ENCODE assay signal across 1 cellular context in the genomic region with DNA sequence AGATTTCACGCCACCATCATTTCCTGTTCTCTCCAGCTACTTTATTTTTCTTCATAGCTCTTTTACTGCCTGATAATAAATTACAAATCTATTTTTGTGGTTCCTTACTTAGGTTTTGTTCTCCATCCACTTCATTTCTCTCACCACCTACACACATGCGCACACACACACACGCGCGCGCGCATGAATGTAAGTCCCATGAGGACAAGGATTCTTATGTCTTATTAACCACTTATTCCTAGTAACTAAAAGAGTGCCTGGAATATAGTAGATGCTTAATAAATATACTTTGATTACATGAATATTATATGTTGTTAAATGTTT.
TF ChIP-seq lines count a peak whose summit lies in the region.

No MANE protein-coding gene starts in this region.

TF ChIP-seq in HepG2, 621 proteins besides CTCF, POLR2A, EP300 and RAD21 (continued from another document):
- TF ChIP-seq ZSCAN5A (CRISPR knock-in tag; IDR thresholded peaks at IDR 0.05; ENCODE audit: borderline replicate concordance), result no peak
- no peak for TF ChIP-seq CHD4 (IDR thresholded peaks at IDR 0.05; ENCODE audit: borderline replicate concordance, low read length)
- no peak for TF ChIP-seq ZNF34 (CRISPR knock-in tag; IDR thresholded peaks at IDR 0.05; ENCODE audit: borderline replicate concordance)
- no peak for TF ChIP-seq SYNCRIP (IDR thresholded peaks at IDR 0.05; ENCODE audit: insufficient read depth, low read depth, low read length)
- no peak for TF ChIP-seq NFE2 (CRISPR knock-in tag; IDR thresholded peaks at IDR 0.05)
- TF ChIP-seq, protein P1, sequence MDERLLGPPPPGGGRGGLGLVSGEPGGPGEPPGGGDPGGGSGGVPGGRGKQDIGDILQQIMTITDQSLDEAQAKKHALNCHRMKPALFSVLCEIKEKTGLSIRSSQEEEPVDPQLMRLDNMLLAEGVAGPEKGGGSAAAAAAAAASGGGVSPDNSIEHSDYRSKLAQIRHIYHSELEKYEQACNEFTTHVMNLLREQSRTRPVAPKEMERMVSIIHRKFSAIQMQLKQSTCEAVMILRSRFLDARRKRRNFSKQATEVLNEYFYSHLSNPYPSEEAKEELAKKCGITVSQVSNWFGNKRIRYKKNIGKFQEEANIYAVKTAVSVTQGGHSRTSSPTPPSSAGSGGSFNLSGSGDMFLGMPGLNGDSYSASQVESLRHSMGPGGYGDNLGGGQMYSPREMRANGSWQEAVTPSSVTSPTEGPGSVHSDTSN (CRISPR knock-in tag; IDR thresholded peaks at IDR 0.05), result no peak
- TF ChIP-seq KLF16 (CRISPR knock-in tag; IDR thresholded peaks at IDR 0.05), result no peak
- TF ChIP-seq HES4 (CRISPR knock-in tag; IDR thresholded peaks at IDR 0.05; ENCODE audit: borderline replicate concordance), result no peak
- TF ChIP-seq, protein P2, sequence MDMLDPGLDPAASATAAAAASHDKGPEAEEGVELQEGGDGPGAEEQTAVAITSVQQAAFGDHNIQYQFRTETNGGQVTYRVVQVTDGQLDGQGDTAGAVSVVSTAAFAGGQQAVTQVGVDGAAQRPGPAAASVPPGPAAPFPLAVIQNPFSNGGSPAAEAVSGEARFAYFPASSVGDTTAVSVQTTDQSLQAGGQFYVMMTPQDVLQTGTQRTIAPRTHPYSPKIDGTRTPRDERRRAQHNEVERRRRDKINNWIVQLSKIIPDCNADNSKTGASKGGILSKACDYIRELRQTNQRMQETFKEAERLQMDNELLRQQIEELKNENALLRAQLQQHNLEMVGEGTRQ (IDR thresholded peaks at IDR 0.05; ENCODE audit: low read depth, low read length), result no peak
- TF ChIP-seq, protein P2 (CRISPR knock-in tag; IDR thresholded peaks at IDR 0.05; ENCODE audit: borderline replicate concordance), result no peak
- TF ChIP-seq ZNF550 (CRISPR knock-in tag; IDR thresholded peaks at IDR 0.05; ENCODE audit: borderline replicate concordance), result no peak
- TF ChIP-seq NONO (IDR thresholded peaks at IDR 0.05), result no peak
- no peak for TF ChIP-seq NONO (CRISPR knock-in tag; conservative IDR thresholded peaks at IDR 0.05)
- no peak for TF ChIP-seq FOXJ3 (CRISPR knock-in tag; IDR thresholded peaks at IDR 0.05; ENCODE audit: borderline replicate concordance)
- no peak for TF ChIP-seq ETV6 (CRISPR knock-in tag; conservative IDR thresholded peaks at IDR 0.05)
- no peak for TF ChIP-seq TAF15 (IDR thresholded peaks at IDR 0.05; ENCODE audit: low read depth, low read length, poor library complexity, severe bottlenecking)
- no peak for TF ChIP-seq TEAD2 (CRISPR knock-in tag; IDR thresholded peaks at IDR 0.05)
- no peak for TF ChIP-seq BRF2 (CRISPR knock-in tag; IDR thresholded peaks at IDR 0.05)
- TF ChIP-seq MEIS2 (CRISPR knock-in tag; IDR thresholded peaks at IDR 0.05), result no peak
